12 cellular contexts compared by ENCODE assay signal in the genomic region with DNA sequence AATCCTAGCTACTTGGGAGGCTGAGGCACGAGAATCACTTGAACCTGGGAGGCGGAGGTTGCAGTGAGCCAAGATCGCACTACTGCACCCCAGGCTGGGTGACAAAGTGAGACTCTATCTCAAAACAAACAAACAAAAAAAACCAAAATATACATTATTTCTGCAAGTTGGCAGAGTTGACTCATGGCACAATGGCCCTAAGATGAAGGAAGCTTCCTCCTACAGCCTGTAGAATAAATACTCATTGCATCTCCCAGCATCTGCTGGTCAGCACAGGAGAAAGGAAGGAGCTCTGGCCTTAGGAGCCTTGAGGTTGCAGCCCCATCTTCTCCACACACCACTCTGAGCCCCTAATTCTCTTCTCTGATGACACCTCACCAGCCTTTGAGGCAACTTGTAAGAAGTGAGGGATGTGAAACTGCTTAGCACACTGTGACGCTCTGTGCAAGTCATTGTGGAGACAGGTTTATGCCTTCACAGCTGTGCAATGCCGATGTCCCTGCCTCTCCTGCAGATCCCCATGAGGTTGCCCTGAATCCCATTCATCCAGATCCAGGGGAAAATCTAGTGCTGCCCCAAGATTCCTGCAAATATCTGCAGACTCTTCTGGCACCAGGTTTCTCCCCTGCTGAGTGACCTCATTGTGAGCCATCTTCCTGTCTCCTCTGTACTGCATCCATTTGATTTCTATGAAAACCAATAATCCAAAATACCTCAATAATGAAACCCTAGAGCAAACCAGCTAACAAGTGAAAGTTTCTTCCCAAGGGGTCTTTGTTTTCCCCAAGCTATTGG.
DNase-seq lines count a peak whose midpoint lies in the region; ATAC-seq, FAIRE-seq and TF ChIP-seq lines count a peak whose summit lies in the region.
"Had no signal": no experiment of that assay in that cellular context is flagged by ENCODE, and none has a peak within 500 bp of the region (broad histone marks: within the 10 kb centered on the region; RNA-seq: fewer than 3 reads in every experiment).

No MANE protein-coding gene starts in this region.

- H3K9me3 Mint-ChIP-seq in osteocyte (ENCODE audit: unreplicated experiment) (peaks cover 8% of the 10 kb centered on the region), nephron progenitor cell (peaks cover 8% of the 10 kb centered on the region)

- SMC1A ChIA-PET in GM12878 (lab: Charles Lee; ENCODE audit: uncharacterized antibody, unreplicated experiment) = interaction anchor here (0.6 to 2.5 kb wide), 4 partner anchors 32 to 102 kb away, joined by 3 to 8 read pairs (median 3); no protein-coding TSS in a partner anchor

- ATAC-seq in GM18520 (IDR thresholded peaks at IDR 0.05; ENCODE audit: unreplicated experiment) (peak; percentile 60), GM12878 (peak; percentile 83)

- H3K27me3 Mint-ChIP-seq in osteocyte (ENCODE audit: unreplicated experiment) (no peaks in the 10 kb centered on the region), nephron progenitor cell (ENCODE audit: low read depth, poor library complexity) (peaks cover 14% of the 10 kb centered on the region)

- in situ Hi-C loops in GM12878 (cut with MboI) = no loop called here

- H3K4me1 ChIP-seq in Loucy (ENCODE audit: insufficient read depth, low read length, poor library complexity, severe bottlenecking) (peaks cover 33% of the 10 kb centered on the region), GM12878 (ENCODE audit: control insufficient read depth, insufficient read depth, low read length) (no peaks in the 10 kb centered on the region; the same call in 1 of the 2 replicates)

- TF ChIP-seq POLR2A in GM12878 (IDR thresholded peaks at IDR 0.05; ENCODE audit: low read depth, low read length) (no peak), H54 (IDR thresholded peaks at IDR 0.05; ENCODE audit: low read depth, low read length) (no peak)

- BruUV-seq in GM12878 (replicated peaks; lab: Mats Ljungman, UMichigan) = no TSS peak

- no peaks in the 10 kb centered on the region for H3K9me2 ChIP-seq in Loucy (replicated peaks; ENCODE audit: low read depth, low read length)

- no peaks in the 10 kb centered on the region for H4K20me1 ChIP-seq in Loucy (ENCODE audit: insufficient read depth, low read length, poor library complexity, severe bottlenecking)
- no peaks in the 10 kb centered on the region for H4K20me1 ChIP-seq in GM12878 (ENCODE audit: control insufficient read depth, insufficient read depth)

- H3K79me2 ChIP-seq in Loucy (ENCODE audit: insufficient read depth, low read length) = no peaks in the 10 kb centered on the region
- no peaks in the 10 kb centered on the region for H3K79me2 ChIP-seq in GM12878 (ENCODE audit: control insufficient read depth, insufficient read depth, low read length)

- 56% methylated on average over 5 of the region's 5 CpGs for WGBS in GM12878 (ENCODE audit: insufficient coverage, insufficient replicate concordance, low lambda C conversion rate, missing lambda C conversion rate)

- H3K9me3 ChIP-seq in Loucy (ENCODE audit: insufficient read depth, low read depth, low read length) = no peaks in the 10 kb centered on the region
- no peaks in the 10 kb centered on the region for H3K9me3 ChIP-seq in GM12878 (replicated peaks; ENCODE audit: control insufficient read depth, insufficient read depth, low read length)

- POLR2A ChIA-PET in GM12878 (lab: Charles Lee) = no interaction called here

- RAD21 ChIA-PET in GM12878 (lab: Charles Lee; ENCODE audit: unreplicated experiment) = interaction anchor here (1.0 kb wide), 1 partner anchor 65 kb away, joined by 3 read pairs; a partner anchor contains a TSS

- H3K4me1 Mint-ChIP-seq in osteocyte (ENCODE audit: unreplicated experiment) = peaks cover 41% of the 10 kb centered on the region
- H3K4me1 Mint-ChIP-seq in nephron progenitor cell = peaks cover 26% of the 10 kb centered on the region

- peak overlapping the region; percentile 46; the same call in 1 of the 2 replicates for H2AFZ ChIP-seq in Loucy (ENCODE audit: low read length)
- no peak overlapping the region for H2AFZ ChIP-seq in GM12878 (ENCODE audit: control insufficient read depth, low read depth, low read length)

- H3K4me3 ChIP-seq in Loucy (ENCODE audit: low read length, poor library complexity, severe bottlenecking) (no peak overlapping the region), GM12878 (no peak overlapping the region)

- FAIRE-seq in GM12878 (lab: Jason Lieb, UNC) (no peak), H54 (lab: Jason Lieb, UNC) (no peak)

- CTCF ChIA-PET in GM12878 (lab: Yijun Ruan, JAX) = interaction anchor here (1.7 kb wide), 1 partner anchor 27 kb away, joined by 4 read pairs; no protein-coding TSS in a partner anchor

- no peaks in the 10 kb centered on the region for H3F3A ChIP-seq in Loucy (ENCODE audit: low read depth)

- intact Hi-C loops in GM12878 (cut with micrococcal nuclease; ENCODE audit: unreplicated experiment) = no loop called here

- H3K36me3 Mint-ChIP-seq in osteocyte (ENCODE audit: unreplicated experiment) (no peaks in the 10 kb centered on the region), nephron progenitor cell (ENCODE audit: low read depth) (peaks cover 7% of the 10 kb centered on the region)

- no peak overlapping the region for H3K27ac ChIP-seq in GM12878 (ENCODE audit: control insufficient read depth, insufficient read depth)

- H3K9ac ChIP-seq in Loucy (ENCODE audit: low read depth, low read length, poor library complexity, severe bottlenecking) = no peak overlapping the region
- H3K9ac ChIP-seq in GM12878 (ENCODE audit: control insufficient read depth, insufficient read depth, low read length) = no peak overlapping the region

- no peak for TF ChIP-seq EP300 in GM12878 (IDR thresholded peaks at IDR 0.05; ENCODE audit: borderline replicate concordance in 1 of 2, control insufficient read depth in 1 of 2, low read depth in 2 of 2, low read length in 2 of 2)

- DNase-seq in GM12878 (ENCODE audit: low read depth, low spot score) (no peak), osteocyte (ENCODE audit: extremely low spot score, unreplicated experiment) (no peak), nephron progenitor cell (no peak), NCI-H1436 treated with DMSO at 0.1 percent for 48 hours (lab: John Stamatoyannopoulos, UW) (no peak), H54 (ENCODE audit: insufficient read length, low spot score) (no peak), DMS153 treated with DMSO at 0.1 percent for 48 hours (lab: John Stamatoyannopoulos, UW; ENCODE audit: unreplicated experiment) (no peak)
- DNase-seq: activated naive CD4-positive, alpha-beta T cell treated with anti-CD3 and anti-CD28 coated beads for 36 hours; GF-D8; kidney glomerular epithelial cell; stimulated activated naive CD4-positive, alpha-beta T cell had no signal

- H3K27ac Mint-ChIP-seq in osteocyte (ENCODE audit: unreplicated experiment) (peak overlapping the region; percentile 91), nephron progenitor cell (no peak overlapping the region)
- H3K27ac Mint-ChIP-seq: activated naive CD4-positive, alpha-beta T cell treated with anti-CD3 and anti-CD28 coated beads for 36 hours had no signal

- TF ChIP-seq CTCF in Loucy (conservative IDR thresholded peaks at IDR 0.05; ENCODE audit: low read length) = no peak
- TF ChIP-seq CTCF in GM12878 (IDR thresholded peaks at IDR 0.05 in 2 of 3, conservative IDR thresholded peaks at IDR 0.05 in 1 of 3; ENCODE audit: control insufficient read depth in 2 of 3, extremely low read depth in 1 of 3, insufficient read depth in 1 of 3, low read depth in 3 of 3, low read length in 3 of 3) = no peak
- no peak for TF ChIP-seq CTCF in osteocyte (IDR thresholded peaks at IDR 0.05)
- TF ChIP-seq CTCF in nephron progenitor cell (IDR thresholded peaks at IDR 0.05) = no peak

- H3K27me3 ChIP-seq in Loucy (ENCODE audit: insufficient read depth, low read length, poor library complexity, severe bottlenecking) (no peaks in the 10 kb centered on the region), GM12878 (replicated peaks in 1 of 2; ENCODE audit: control insufficient read depth in 2 of 2, insufficient read depth in 2 of 2, low read length in 1 of 2) (no peaks in the 10 kb centered on the region)

- H3K36me3 ChIP-seq in Loucy (ENCODE audit: insufficient read depth, low read length) (no peaks in the 10 kb centered on the region), GM12878 (ENCODE audit: control insufficient read depth in 2 of 2, insufficient read depth in 2 of 2, low read length in 1 of 2) (no peaks in the 10 kb centered on the region)

- no peak overlapping the region for H3K4me2 ChIP-seq in Loucy (ENCODE audit: low read depth, low read length, poor library complexity, severe bottlenecking)
- no peak overlapping the region for H3K4me2 ChIP-seq in GM12878 (ENCODE audit: control insufficient read depth, insufficient read depth)

- TF ChIP-seq RAD21 in GM12878 (IDR thresholded peaks at IDR 0.05; ENCODE audit: insufficient read depth, low read depth, low read length) = no peak

- H3K4me3 Mint-ChIP-seq in osteocyte (ENCODE audit: unreplicated experiment) (no peak overlapping the region), nephron progenitor cell (no peak overlapping the region)
- H3K4me3 Mint-ChIP-seq: activated naive CD4-positive, alpha-beta T cell treated with anti-CD3 and anti-CD28 coated beads for 36 hours had no signal

TF ChIP-seq in GM12878, 131 proteins besides CTCF, POLR2A, EP300 and RAD21 (continues in another document):
- TF ChIP-seq BHLHE40 (IDR thresholded peaks at IDR 0.05; ENCODE audit: borderline replicate concordance in 1 of 2, low read depth in 2 of 2, low read length in 1 of 2) (no peak), KAT2A (conservative IDR thresholded peaks at IDR 0.05; ENCODE audit: control insufficient read depth, low read depth, low read length) (no peak), SUPT20H (IDR thresholded peaks at IDR 0.05; ENCODE audit: borderline replicate concordance, control insufficient read depth, low read depth, low read length) (no peak)
- TF ChIP-seq, protein P1, sequence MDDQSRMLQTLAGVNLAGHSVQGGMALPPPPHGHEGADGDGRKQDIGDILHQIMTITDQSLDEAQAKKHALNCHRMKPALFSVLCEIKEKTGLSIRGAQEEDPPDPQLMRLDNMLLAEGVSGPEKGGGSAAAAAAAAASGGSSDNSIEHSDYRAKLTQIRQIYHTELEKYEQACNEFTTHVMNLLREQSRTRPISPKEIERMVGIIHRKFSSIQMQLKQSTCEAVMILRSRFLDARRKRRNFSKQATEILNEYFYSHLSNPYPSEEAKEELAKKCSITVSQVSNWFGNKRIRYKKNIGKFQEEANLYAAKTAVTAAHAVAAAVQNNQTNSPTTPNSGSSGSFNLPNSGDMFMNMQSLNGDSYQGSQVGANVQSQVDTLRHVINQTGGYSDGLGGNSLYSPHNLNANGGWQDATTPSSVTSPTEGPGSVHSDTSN (IDR thresholded peaks at IDR 0.05; ENCODE audit: insufficient replicate concordance, low read depth, low read length) = no peak
